In genomic region chr2:163802289-163802688, GRCh38 we compare ENCODE assay signal across 21 cellular contexts.
"Had no signal": no experiment of that assay in that cellular context is flagged by ENCODE, and none has a peak within 500 bp of the region (broad histone marks: within the 10 kb centered on the region; RNA-seq: fewer than 3 reads in every experiment).

No MANE protein-coding gene starts in this region.

- H3K36me3 Mint-ChIP-seq: activated naive CD8-positive, alpha-beta T cell treated with anti-CD3 and anti-CD28 coated beads for 36 hours; naive thymus-derived CD8-positive, alpha-beta T cell; neural progenitor cell; WTC11 had no signal

- H3K4me1 Mint-ChIP-seq: activated naive CD8-positive, alpha-beta T cell treated with anti-CD3 and anti-CD28 coated beads for 36 hours; naive thymus-derived CD8-positive, alpha-beta T cell; WTC11 had no signal

- H3K27me3 Mint-ChIP-seq: activated naive CD8-positive, alpha-beta T cell treated with anti-CD3 and anti-CD28 coated beads for 36 hours; naive thymus-derived CD8-positive, alpha-beta T cell; stimulated activated naive CD8-positive, alpha-beta T cell treated with anti-CD3 and anti-CD28 coated beads, Interleukin-15, Interleukin-2, amounts not matched to agents 100 ng/mL and 50 ng/mL, for 24 hours had no signal

- H3K4me3 Mint-ChIP-seq: activated naive CD8-positive, alpha-beta T cell treated with anti-CD3 and anti-CD28 coated beads for 36 hours; activated T-cell treated with anti-CD3 and anti-CD28 coated beads, Interleukin-2, amount 50 U/mL, for 4 hours; naive thymus-derived CD8-positive, alpha-beta T cell; neural progenitor cell; stimulated activated naive CD8-positive, alpha-beta T cell treated with anti-CD3 and anti-CD28 coated beads, Interleukin-15, Interleukin-2, amounts not matched to agents 100 ng/mL and 50 ng/mL, for 24 hours; T-helper 1 cell treated with Interleukin-12 subunit alpha and Interleukin-12 subunit beta and Interleukin-4 antibody, amounts not matched to agents 30 μg/mL and 1 μg/mL, for 36 hours; WTC11 had no signal

- H3K27ac ChIP-seq: lower lobe of right lung, neural progenitor cell, tibial artery had no signal

- H3K27ac Mint-ChIP-seq: activated naive CD8-positive, alpha-beta T cell treated with anti-CD3 and anti-CD28 coated beads for 36 hours; naive thymus-derived CD8-positive, alpha-beta T cell; neural progenitor cell; stimulated activated naive CD8-positive, alpha-beta T cell treated with anti-CD3 and anti-CD28 coated beads, Interleukin-15, Interleukin-2, amounts not matched to agents 100 ng/mL and 50 ng/mL, for 24 hours; T-helper 1 cell treated with Interleukin-12 subunit alpha and Interleukin-12 subunit beta and Interleukin-4 antibody, amounts not matched to agents 30 μg/mL and 1 μg/mL, for 36 hours; WTC11 had no signal

- DNase-seq: activated CD8-positive, alpha-beta memory T cell treated with anti-CD3 and anti-CD28 coated beads for 24 hours; activated CD8-positive, alpha-beta memory T cell treated with anti-CD3 and anti-CD28 coated beads, Interleukin-2, amount 50 U/mL, for 4 hours; activated naive CD4-positive, alpha-beta T cell treated with Interleukin-2 at 50 U/mL for 16 hours; activated naive CD8-positive, alpha-beta T cell treated with anti-CD3 and anti-CD28 coated beads for 36 hours; activated T-cell treated with anti-CD3 and anti-CD28 coated beads, Interleukin-2, amount 50 U/mL, for 4 hours; amniotic stem cell; foreskin melanocyte; glutamatergic neuron; left colon; lower lobe of right lung; naive thymus-derived CD8-positive, alpha-beta T cell; posterior cingulate gyrus; retina; stimulated activated CD4-positive, alpha-beta T cell treated with anti-CD3 and anti-CD28 coated beads, Interleukin-12 subunit alpha, Interleukin-12 subunit beta, amount 100 ng/mL, for 4 hours; substantia nigra; T1000; tibial artery had no signal

- H3K36me3 ChIP-seq: lower lobe of right lung, neural progenitor cell, tibial artery had no signal

- H3K4me1 ChIP-seq: lower lobe of right lung had no signal

- H3K4me3 ChIP-seq: lower lobe of right lung, neural progenitor cell, tibial artery had no signal

- H3K27me3 ChIP-seq: neural progenitor cell, tibial artery had no signal

- H3K9me3 Mint-ChIP-seq: activated naive CD8-positive, alpha-beta T cell treated with anti-CD3 and anti-CD28 coated beads for 36 hours; activated T-cell treated with anti-CD3 and anti-CD28 coated beads, Interleukin-2, amount 50 U/mL, for 4 hours; neural progenitor cell; stimulated activated naive CD8-positive, alpha-beta T cell treated with anti-CD3 and anti-CD28 coated beads, Interleukin-15, Interleukin-2, amounts not matched to agents 100 ng/mL and 50 ng/mL, for 24 hours; T-helper 1 cell treated with Interleukin-12 subunit alpha and Interleukin-12 subunit beta and Interleukin-4 antibody, amounts not matched to agents 30 μg/mL and 1 μg/mL, for 36 hours; WTC11 had no signal

- H3K9me3 ChIP-seq: lower lobe of right lung, tibial artery had no signal

- ATAC-seq: activated T-cell treated with anti-CD3 and anti-CD28 coated beads, Interleukin-2, amount 50 U/mL, for 4 hours; left colon; lower lobe of right lung; naive thymus-derived CD8-positive, alpha-beta T cell; WTC11 had no signal
